ENCODE assay signal across 8 cellular contexts in the genomic region with DNA sequence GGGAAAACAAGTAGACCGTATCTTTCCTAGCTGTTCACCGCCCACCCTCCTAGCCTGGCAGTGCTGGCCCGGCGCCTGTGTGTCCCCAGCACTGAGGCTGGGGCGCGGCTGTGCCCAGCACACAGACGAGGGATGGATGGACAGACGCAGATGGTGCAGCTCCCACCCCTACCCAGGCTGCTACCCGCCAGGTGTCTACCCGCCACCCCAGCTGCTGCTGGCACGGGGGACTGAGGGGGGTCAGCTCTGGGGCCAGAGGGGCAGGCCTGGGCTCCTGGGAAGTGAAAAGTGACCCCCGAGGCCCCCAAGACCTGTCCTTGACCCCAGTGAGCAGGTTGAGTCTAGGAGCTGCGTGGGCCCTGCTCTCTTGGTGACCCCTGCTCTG. TPM values are rescaled to one million over a fixed set of nuclear protein-coding genes. Genes with fewer than 3 reads are reported as not detected.
DNase-seq lines count a peak whose midpoint lies in the region; ATAC-seq and TF ChIP-seq lines count a peak whose summit lies in the region.
"Had no signal": no experiment of that assay in that cellular context is flagged by ENCODE, and none has a peak within 500 bp of the region (broad histone marks: within the 10 kb centered on the region; RNA-seq: fewer than 3 reads in every experiment).

No MANE protein-coding gene starts in this region.

- H3K27me3 ChIP-seq in endodermal cell (ENCODE audit: control insufficient read depth, insufficient read depth, low read length, poor library complexity, severe bottlenecking): peaks cover 16% of the 10 kb centered on the region
- peaks cover 5% of the 10 kb centered on the region for H3K27me3 ChIP-seq in transverse colon

- H3K4me3 Mint-ChIP-seq in endodermal cell (no peak overlapping the region), nephron (peak overlapping the region in 2 of 3 experiments; percentile 52 to 76), natural killer cell (no peak overlapping the region)
- H3K4me3 Mint-ChIP-seq: activated CD4-positive, alpha-beta T cell treated with anti-CD3 and anti-CD28 coated beads, Interleukin-2, amount 10 ng/mL, durations not matched to agents 24 days and 14 days had no signal

- WGBS in endodermal cell (ENCODE audit: insufficient coverage in 1 of 2, insufficient read length in 1 of 2), 2 experiments: 88 to 92% methylated on average over 11 to 13 of the region's 13 CpGs
- 71% methylated on average over 13 of the region's 13 CpGs; no CpG with 5 or more reads in 1 of the 2 donors for WGBS in transverse colon (ENCODE audit: low coverage in 1 of 2), 2 donors

- H3K9me3 ChIP-seq in endodermal cell (ENCODE audit: control insufficient read depth, low read length): no peaks in the 10 kb centered on the region
- H3K9me3 ChIP-seq in transverse colon: no peaks in the 10 kb centered on the region

- ATAC-seq in natural killer cell (no peak), HG03521 (IDR thresholded peaks at IDR 0.05; ENCODE audit: unreplicated experiment) (no peak)

- TF ChIP-seq CTCF in endodermal cell (conservative IDR thresholded peaks at IDR 0.05) (no peak), nephron (IDR thresholded peaks at IDR 0.05; ENCODE audit: unreplicated experiment in 3 of 3) (no peak), transverse colon (IDR thresholded peaks at IDR 0.05) (no peak), natural killer cell (IDR thresholded peaks at IDR 0.05) (no peak)

- H3K27me3 Mint-ChIP-seq in endodermal cell (ENCODE audit: insufficient read depth) (peaks cover 8% of the 10 kb centered on the region), nephron (ENCODE audit: low read depth) (no peaks in the 10 kb centered on the region), natural killer cell (ENCODE audit: low read depth in 2 of 2) (peaks cover 0 to 15% of the 10 kb centered on the region in 2 donors)

- H3K4me3 ChIP-seq in endodermal cell (ENCODE audit: low read length): no peak overlapping the region
- H3K4me3 ChIP-seq in transverse colon: no peak overlapping the region

- H3K27ac ChIP-seq in endodermal cell (ENCODE audit: low read depth, low read length) (peak overlapping the region; percentile 79), transverse colon (peak overlapping the region; percentile 88 to 96 (median 94))

- no peak for TF ChIP-seq POLR2A in transverse colon (IDR thresholded peaks at IDR 0.05)

- no peak overlapping the region for H3K9ac ChIP-seq in endodermal cell (ENCODE audit: extremely low read depth, low read length, poor library complexity, severe bottlenecking)

- H3K4me1 ChIP-seq in endodermal cell (ENCODE audit: control insufficient read depth, insufficient read depth, low read length) (peaks cover 17% of the 10 kb centered on the region), transverse colon (peaks cover 69 to 80% (median 77%) of the 10 kb centered on the region in 4 donors)

- H3K27ac Mint-ChIP-seq in endodermal cell (no peak overlapping the region), nephron (peak overlapping the region; percentile 90 to 97 (median 91)), natural killer cell (no peak overlapping the region)

- DNase-seq in NCI-H524 (lab: John Stamatoyannopoulos, UW) (peak; percentile 79), endodermal cell (no peak), transverse colon (no peak), natural killer cell (no peak)
- no peak for DNase-seq in central memory CD4-positive, alpha-beta T cell
- DNase-seq: activated CD4-positive, alpha-beta T cell treated with anti-CD3 and anti-CD28 coated beads, Interleukin-2, amount 10 ng/mL, durations not matched to agents 24 days and 14 days had no signal

- H3K9me3 Mint-ChIP-seq in endodermal cell (peaks cover 3% of the 10 kb centered on the region), nephron (no peaks in the 10 kb centered on the region), natural killer cell (no peaks in the 10 kb centered on the region)
- H3K9me3 Mint-ChIP-seq: activated CD4-positive, alpha-beta T cell treated with anti-CD3 and anti-CD28 coated beads, Interleukin-2, amount 10 ng/mL, durations not matched to agents 24 days and 14 days had no signal

- TF ChIP-seq EP300 in transverse colon (IDR thresholded peaks at IDR 0.05; ENCODE audit: low read depth): no peak

- in situ Hi-C loops in transverse colon (cut with MboI; ENCODE audit: low pct_ligation_motif_present in 1 of 4, low pct_unique_long_range_greater_than_20kb in 1 of 4, low sequenced_read_pairs in 3 of 4): no loop called here

- H3K4me1 Mint-ChIP-seq in endodermal cell (peaks cover 12% of the 10 kb centered on the region), nephron (peaks cover 37% of the 10 kb centered on the region), natural killer cell (peaks cover 0 to 4% of the 10 kb centered on the region in 2 donors)

- H3K36me3 Mint-ChIP-seq in endodermal cell (ENCODE audit: low read depth): no peaks in the 10 kb centered on the region
- no peaks in the 10 kb centered on the region for H3K36me3 Mint-ChIP-seq in nephron (ENCODE audit: low read depth)
- H3K36me3 Mint-ChIP-seq in natural killer cell: no peaks in the 10 kb centered on the region

- H3K36me3 ChIP-seq in endodermal cell (ENCODE audit: control insufficient read depth, insufficient read depth, low read length) (no peaks in the 10 kb centered on the region), transverse colon (no peaks in the 10 kb centered on the region)

- intact Hi-C loops in transverse colon (cut with DNase I; ENCODE audit: low total_unique reads): no loop called here
- intact Hi-C loops in natural killer cell (cut with micrococcal nuclease): no loop called here

RNA-seq across cellular contexts. Expression of gene VWA1, which starts 2.9 kb away (rescaled TPM):
- total RNA-seq in endodermal cell (10 to 100 TPM; 12.7 to 17.4 TPM), transverse colon (10 to 100 TPM; 29.4 to 82.0 (median 51.6) TPM), natural killer cell (not detected)
- polyA plus RNA-seq in endodermal cell (2013, experiment 1 of 2): 10.3 TPM
- polyA plus RNA-seq in endodermal cell (2013, experiment 2 of 2): 5.6 TPM

RNA-seq across cellular contexts. Expression of gene ANKRD65, which starts 11.5 kb away (rescaled TPM):
- total RNA-seq in endodermal cell (1 to 10 TPM; 1.6 TPM), transverse colon (1 to 10 TPM in 3 of 4 donors, under 1 TPM in 1; 0.80 to 4.5 (median 1.9) TPM), natural killer cell (not detected)
- polyA plus RNA-seq in endodermal cell (2013, experiment 1 of 2): 0.78 TPM
- 1.7 TPM for polyA plus RNA-seq in endodermal cell (2013, experiment 2 of 2)
- total RNA-seq: activated CD4-positive, alpha-beta T cell treated with anti-CD3 and anti-CD28 coated beads, Interleukin-2, amount 10 ng/mL, durations not matched to agents 24 days and 14 days had no signal

RNA-seq across cellular contexts. Expression of gene ATAD3C, which starts 16.9 kb away (rescaled TPM):
- total RNA-seq in endodermal cell (under 1 TPM; 0.55 TPM), transverse colon (1 to 10 TPM in 1 of 4 donors, under 1 TPM in 2, not detected in 1; 0.75 to 1.3 (median 1.00) TPM), natural killer cell (1 to 10 TPM in 2 of 3 donors, under 1 TPM in 1; 0.13 to 2.2 (median 1.5) TPM)
- 0.78 TPM for polyA plus RNA-seq in endodermal cell (2013, experiment 1 of 2)
- 0.21 TPM for polyA plus RNA-seq in endodermal cell (2013, experiment 2 of 2)

RNA-seq across cellular contexts. Expression of gene MRPL20, which starts 25.5 kb away (rescaled TPM):
- total RNA-seq in endodermal cell (100 to 1,000 TPM; 109 to 129 TPM), transverse colon (100 to 1,000 TPM in 1 of 4 donors, 10 to 100 TPM in 3; 40.0 to 183 (median 97.0) TPM), natural killer cell (100 to 1,000 TPM in 1 of 3 donors, 10 to 100 TPM in 2; 90.9 to 111 (median 92.7) TPM)
- 104 TPM for polyA plus RNA-seq in endodermal cell (2013, experiment 1 of 2)
- 98.2 TPM for polyA plus RNA-seq in endodermal cell (2013, experiment 2 of 2)

RNA-seq across cellular contexts. Expression of gene CCNL2, which starts 33.4 kb away (rescaled TPM):
- 100 to 1,000 TPM; 187 to 244 TPM for total RNA-seq in endodermal cell
- polyA plus RNA-seq in endodermal cell (2013, experiment 1 of 2): 255 TPM
- 217 TPM for polyA plus RNA-seq in endodermal cell (2013, experiment 2 of 2)
- 100 to 1,000 TPM; 169 to 657 (median 349) TPM for total RNA-seq in transverse colon
- total RNA-seq in natural killer cell: 100 to 1,000 TPM; 253 to 281 (median 274) TPM

Comparison
In these comparisons a context has a peak if more than half of its experiments do, and no peak if none do; other contexts are left out.
1. DNase-seq: peak in NCI-H524 (2 of 2); none in endodermal cell (single experiment), transverse colon (single experiment), central memory CD4-positive, alpha-beta T cell (single experiment) and natural killer cell (single experiment).
2. H3K27ac Mint-ChIP-seq: peak in nephron (3 of 3); none in endodermal cell (single experiment) and natural killer cell (0 of 2).
3. H3K4me3 Mint-ChIP-seq: peak in nephron (2 of 3); none in endodermal cell (single experiment) and natural killer cell (single experiment).
4. RNA of gene VWA1, which starts 2.9 kb away (total RNA-seq): 29.4 to 82.0 TPM in transverse colon and 12.7 to 17.4 TPM in endodermal cell; not detected in natural killer cell; every median in the first group is over 10 times any median in the second.